31 cellular contexts compared by ENCODE assay signal in the genomic region with DNA sequence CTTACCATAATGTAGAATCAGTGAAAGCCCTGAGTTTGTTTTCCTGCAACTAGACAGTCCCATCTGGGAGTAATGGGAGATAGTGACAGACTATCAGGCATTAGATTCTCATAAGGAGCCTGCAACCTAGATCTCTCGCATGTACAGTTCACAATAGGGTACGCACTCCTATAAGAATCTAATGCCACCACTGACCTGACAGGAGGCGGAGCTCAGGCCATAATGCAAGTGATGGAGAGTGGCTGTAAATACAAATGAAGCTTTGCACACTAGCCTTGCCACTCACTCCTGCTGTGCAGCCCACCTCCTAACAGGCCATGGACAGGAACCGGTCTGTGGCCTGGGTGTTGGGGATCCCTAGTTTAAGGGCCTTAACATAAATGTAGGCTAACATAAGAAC. TPM values are rescaled to one million over a fixed set of nuclear protein-coding genes. Genes with fewer than 3 reads are reported as not detected.
DNase-seq lines count a peak whose midpoint lies in the region; ATAC-seq and TF ChIP-seq lines count a peak whose summit lies in the region.
"Had no signal": no experiment of that assay in that cellular context is flagged by ENCODE, and none has a peak within 500 bp of the region (broad histone marks: within the 10 kb centered on the region; RNA-seq: fewer than 3 reads in every experiment).

No MANE protein-coding gene starts in this region.

- H3K4me3 ChIP-seq in SJCRH30, result no peak overlapping the region
- H3K4me3 ChIP-seq in CD8-positive, alpha-beta T cell (ENCODE audit: low read depth, low read length), result no peak overlapping the region
- H3K4me3 ChIP-seq: A549; BLaER1; BLaER1 treated with 17β-estradiol and CSF1 and Interleukin-3, amounts not matched to agents 10 nM and 100 nM had no signal

- no peak overlapping the region for H3K27ac ChIP-seq in SJCRH30
- H3K27ac ChIP-seq in CD8-positive, alpha-beta T cell (ENCODE audit: low read depth, low read length), result no peak overlapping the region
- H3K27ac ChIP-seq: 22Rv1; A549; BLaER1; BLaER1 treated with 17β-estradiol and CSF1 and Interleukin-3, amounts not matched to agents 10 nM and 100 nM; C4-2B had no signal

- no peak for ATAC-seq in CD8-positive, alpha-beta T cell
- ATAC-seq: A549 had no signal

- no peaks in the 10 kb centered on the region for H3K27me3 Mint-ChIP-seq in CD8-positive, alpha-beta T cell (ENCODE audit: low read depth)
- H3K27me3 Mint-ChIP-seq: B cell; CD4-positive, alpha-beta memory T cell; CD4-positive, alpha-beta T cell; CD8-positive, alpha-beta memory T cell had no signal

- H3K27ac Mint-ChIP-seq in CD8-positive, alpha-beta T cell, result no peak overlapping the region
- H3K27ac Mint-ChIP-seq: B cell; CD14-positive monocyte; CD4-positive, alpha-beta memory T cell; CD4-positive, alpha-beta T cell; CD4-positive, CD25-positive, alpha-beta regulatory T cell; CD8-positive, alpha-beta memory T cell had no signal

- peak; percentile 64 to 72 for DNase-seq in SJCRH30
- no peak for DNase-seq in CD8-positive, alpha-beta T cell
- DNase-seq: 8988T; ACHN; AML-193; BE2C; C1 segment of cervical spinal cord; Caco-2; Calu3; CD4-positive, alpha-beta memory T cell; CD4-positive, alpha-beta T cell; CD4-positive, CD25-positive, alpha-beta regulatory T cell; CD8-positive, alpha-beta memory T cell; COR-L47; DMS 273 treated with DMSO at 0.1 percent for 48 hours; DMS153; DMS53; DMS79; DMS79 treated with DMSO at 0.1 percent for 48 hours; DND-41; EL had no signal

- H3K4me3 Mint-ChIP-seq in CD8-positive, alpha-beta T cell, result no peak overlapping the region
- H3K4me3 Mint-ChIP-seq: B cell; CD14-positive monocyte; CD4-positive, alpha-beta memory T cell; CD4-positive, alpha-beta T cell; CD4-positive, CD25-positive, alpha-beta regulatory T cell; CD8-positive, alpha-beta memory T cell had no signal

- POLR2A ChIA-PET in CD8-positive, alpha-beta T cell (lab: Charles Lee), result no interaction called here

- H3K27me3 ChIP-seq in SJCRH30, result no peaks in the 10 kb centered on the region
- no peaks in the 10 kb centered on the region for H3K27me3 ChIP-seq in CD8-positive, alpha-beta T cell (ENCODE audit: insufficient read depth, low read length)
- H3K27me3 ChIP-seq: BE2C; BLaER1; BLaER1 treated with 17β-estradiol and CSF1 and Interleukin-3, amounts not matched to agents 10 nM and 100 nM had no signal

- no peaks in the 10 kb centered on the region for H3K9me3 ChIP-seq in SJCRH30 (replicated peaks)
- H3K9me3 ChIP-seq in CD8-positive, alpha-beta T cell (ENCODE audit: low read length), result no peaks in the 10 kb centered on the region
- H3K9me3 ChIP-seq: A549, BE2C, BLaER1, Caco-2 had no signal

- no peaks in the 10 kb centered on the region for H3K36me3 ChIP-seq in SJCRH30
- no peaks in the 10 kb centered on the region for H3K36me3 ChIP-seq in CD8-positive, alpha-beta T cell (ENCODE audit: insufficient read depth, low read length)
- H3K36me3 ChIP-seq: BE2C; BLaER1; BLaER1 treated with 17β-estradiol and CSF1 and Interleukin-3, amounts not matched to agents 10 nM and 100 nM had no signal

- H3K9me3 Mint-ChIP-seq in CD8-positive, alpha-beta T cell, result no peaks in the 10 kb centered on the region
- H3K9me3 Mint-ChIP-seq: CD4-positive, alpha-beta memory T cell; CD4-positive, alpha-beta T cell; CD4-positive, CD25-positive, alpha-beta regulatory T cell; CD8-positive, alpha-beta memory T cell had no signal

- no peaks in the 10 kb centered on the region for H3K36me3 Mint-ChIP-seq in CD8-positive, alpha-beta T cell

- TF ChIP-seq CTCF in CD8-positive, alpha-beta T cell (IDR thresholded peaks at IDR 0.05), result no peak

- intact Hi-C loops in CD8-positive, alpha-beta T cell (cut with DNase I, micrococcal nuclease), result no loop called here

- no peaks in the 10 kb centered on the region for H3K4me1 Mint-ChIP-seq in CD8-positive, alpha-beta T cell (ENCODE audit: low read depth)
- H3K4me1 Mint-ChIP-seq: B cell; CD14-positive monocyte; CD4-positive, alpha-beta memory T cell; CD4-positive, CD25-positive, alpha-beta regulatory T cell; CD8-positive, alpha-beta memory T cell had no signal

- CTCF ChIA-PET in CD8-positive, alpha-beta T cell (lab: Charles Lee), result interaction anchor here (0.6 kb wide), 1 partner anchor 853 kb away, joined by 3 read pairs; no protein-coding TSS in a partner anchor

- peaks cover 14% of the 10 kb centered on the region for H3K4me1 ChIP-seq in SJCRH30
- no peaks in the 10 kb centered on the region for H3K4me1 ChIP-seq in CD8-positive, alpha-beta T cell (ENCODE audit: insufficient read depth, low read length)
- H3K4me1 ChIP-seq: A549; BE2C; BLaER1; BLaER1 treated with 17β-estradiol and CSF1 and Interleukin-3, amounts not matched to agents 10 nM and 100 nM; Caco-2 had no signal

RNA-seq across cellular contexts. Expression of a gene that starts 21.4 kb away (rescaled TPM):
- 54.4 and 66.1 TPM in 2 replicates for total RNA-seq in SJCRH30 (2014; rRNA removed; shearing (Covaris generic))
- total RNA-seq in CD8-positive, alpha-beta T cell, result 100 to 1,000 TPM; 105 to 109 TPM

RNA-seq across cellular contexts. Expression of a gene that starts 22.8 kb away (rescaled TPM):
- total RNA-seq in SJCRH30 (2014; rRNA removed; shearing (Covaris generic)), result 0.08 and 0.14 TPM in 2 replicates
- total RNA-seq in CD8-positive, alpha-beta T cell, result under 1 TPM in 1 of 2 experiments, not detected in 1; 0.22 TPM
- total RNA-seq: A172; A673; Caco-2; CD4-positive, CD25-positive, alpha-beta regulatory T cell; Daoy had no signal

RNA-seq across cellular contexts. Expression of a gene that starts 43.6 kb away (rescaled TPM):
- total RNA-seq in SJCRH30 (2014; rRNA removed; shearing (Covaris generic)), result 1.8 and 2.0 TPM in 2 replicates
- total RNA-seq in CD8-positive, alpha-beta T cell, result 1 to 10 TPM; 5.4 to 6.6 TPM
- total RNA-seq: A673 had no signal

Comparison
In these comparisons a context has a peak if more than half of its experiments do, and no peak if none do; other contexts are left out.
1. DNase-seq: peak in SJCRH30 (2 of 2); none in CD8-positive, alpha-beta T cell (0 of 7).